In genomic region chr1:12380316-12381249, GRCh38 we compare ENCODE assay signal across 14 cellular contexts.
DNase-seq lines count a peak whose midpoint lies in the region; ATAC-seq and TF ChIP-seq lines count a peak whose summit lies in the region.
"Had no signal": no experiment of that assay in that cellular context is flagged by ENCODE, and none has a peak within 500 bp of the region (broad histone marks: within the 10 kb centered on the region; RNA-seq: fewer than 3 reads in every experiment).

No MANE protein-coding gene starts in this region.

- H3K27ac ChIP-seq in 22Rv1 = peak overlapping the region; percentile 82
- H3K27ac ChIP-seq: C4-2B had no signal

- DNase-seq in EH (ENCODE audit: low read depth) = peak; percentile 10
- peak; percentile 54 for DNase-seq in dedifferentiated amniotic fluid mesenchymal stem cell (ENCODE audit: extremely low spot score)
- no peak for DNase-seq in neural crest cell (ENCODE audit: low read depth, low spot score)
- DNase-seq in NCI-H2227 treated with DMSO at 0.1 percent for 48 hours (lab: John Stamatoyannopoulos, UW) = no peak
- no peak for DNase-seq in activated CD8-positive, alpha-beta memory T cell treated with anti-CD3 and anti-CD28 coated beads, Interleukin-2, amount 50 U/mL, for 48 hours
- DNase-seq in activated naive CD8-positive, alpha-beta T cell treated with anti-CD3 and anti-CD28 coated beads, Interleukin-2, amount 50 U/mL, for 24 hours = no peak
- DNase-seq: activated naive CD8-positive, alpha-beta T cell treated with anti-CD3 and anti-CD28 coated beads, Interleukin-2, amount 10 ng/mL, durations not matched to agents 7 days and 5 days; effector CD8-positive, alpha-beta T cell; NCI-H1436 treated with DMSO at 0.1 percent for 48 hours; retina had no signal

- H3K4me1 Mint-ChIP-seq in neural crest cell = peaks cover 6% of the 10 kb centered on the region
- peaks cover 30% of the 10 kb centered on the region for H3K4me1 Mint-ChIP-seq in activated naive CD8-positive, alpha-beta T cell treated with anti-CD3 and anti-CD28 coated beads, Interleukin-2, amount 50 U/mL, for 24 hours

- H3K9me3 Mint-ChIP-seq in neural crest cell = no peaks in the 10 kb centered on the region
- H3K9me3 Mint-ChIP-seq in activated naive CD8-positive, alpha-beta T cell treated with anti-CD3 and anti-CD28 coated beads, Interleukin-2, amount 50 U/mL, for 24 hours = no peaks in the 10 kb centered on the region
- H3K9me3 Mint-ChIP-seq: T-helper 2 cell treated with Interferon-gamma antibody and Interleukin-4, amounts not matched to agents 5 μg/mL and 100 μg/mL, for 36 hours had no signal

- no peak for TF ChIP-seq CTCF in 22Rv1 (IDR thresholded peaks at IDR 0.05)
- no peak for TF ChIP-seq CTCF in neural crest cell (conservative IDR thresholded peaks at IDR 0.05)

- H3K27ac Mint-ChIP-seq in neural crest cell (ENCODE audit: unreplicated experiment) = peak overlapping the region; percentile 63
- H3K27ac Mint-ChIP-seq in activated naive CD8-positive, alpha-beta T cell treated with anti-CD3 and anti-CD28 coated beads, Interleukin-2, amount 50 U/mL, for 24 hours = no peak overlapping the region
- H3K27ac Mint-ChIP-seq: activated naive CD8-positive, alpha-beta T cell treated with anti-CD3 and anti-CD28 coated beads, Interleukin-2, amount 10 ng/mL, durations not matched to agents 7 days and 5 days; T-helper 2 cell treated with Interferon-gamma antibody and Interleukin-4, amounts not matched to agents 5 μg/mL and 100 μg/mL, for 36 hours had no signal

- ATAC-seq in GM19023 (IDR thresholded peaks at IDR 0.05; ENCODE audit: unreplicated experiment) = no peak
- no peak for ATAC-seq in activated naive CD8-positive, alpha-beta T cell treated with anti-CD3 and anti-CD28 coated beads, Interleukin-2, amount 50 U/mL, for 24 hours

- H3K4me3 Mint-ChIP-seq in neural crest cell = no peak overlapping the region
- no peak overlapping the region for H3K4me3 Mint-ChIP-seq in activated naive CD8-positive, alpha-beta T cell treated with anti-CD3 and anti-CD28 coated beads, Interleukin-2, amount 50 U/mL, for 24 hours
- H3K4me3 Mint-ChIP-seq: activated naive CD8-positive, alpha-beta T cell treated with anti-CD3 and anti-CD28 coated beads, Interleukin-2, amount 10 ng/mL, durations not matched to agents 7 days and 5 days; T-helper 2 cell treated with Interferon-gamma antibody and Interleukin-4, amounts not matched to agents 5 μg/mL and 100 μg/mL, for 36 hours had no signal

- H3K36me3 Mint-ChIP-seq in neural crest cell (ENCODE audit: low read depth) = peaks cover 38% of the 10 kb centered on the region
- H3K36me3 Mint-ChIP-seq in activated naive CD8-positive, alpha-beta T cell treated with anti-CD3 and anti-CD28 coated beads, Interleukin-2, amount 50 U/mL, for 24 hours (ENCODE audit: low read depth) = peaks cover 51% of the 10 kb centered on the region

- no peaks in the 10 kb centered on the region for H3K27me3 Mint-ChIP-seq in neural crest cell (ENCODE audit: low read depth)
- H3K27me3 Mint-ChIP-seq in activated naive CD8-positive, alpha-beta T cell treated with anti-CD3 and anti-CD28 coated beads, Interleukin-2, amount 50 U/mL, for 24 hours = no peaks in the 10 kb centered on the region
- H3K27me3 Mint-ChIP-seq: activated naive CD8-positive, alpha-beta T cell treated with anti-CD3 and anti-CD28 coated beads, Interleukin-2, amount 10 ng/mL, durations not matched to agents 7 days and 5 days had no signal

Comparison
In these comparisons a context has a peak if more than half of its experiments do, and no peak if none do; other contexts are left out.
1. DNase-seq: peak in EH (single experiment) and dedifferentiated amniotic fluid mesenchymal stem cell (single experiment); none in neural crest cell (single experiment), NCI-H2227 treated with DMSO at 0.1 percent for 48 hours (single experiment), activated CD8-positive, alpha-beta memory T cell treated with anti-CD3 and anti-CD28 coated beads, Interleukin-2, amount 50 U/mL, for 48 hours (single experiment) and activated naive CD8-positive, alpha-beta T cell treated with anti-CD3 and anti-CD28 coated beads, Interleukin-2, amount 50 U/mL, for 24 hours (single experiment).